15 cellular contexts compared by ENCODE assay signal in genomic region chr22:49373801-49374226, GRCh38.
DNase-seq lines count a peak whose midpoint lies in the region; ATAC-seq and TF ChIP-seq lines count a peak whose summit lies in the region.
"Had no signal": no experiment of that assay in that cellular context is flagged by ENCODE, and none has a peak within 500 bp of the region (broad histone marks: within the 10 kb centered on the region; RNA-seq: fewer than 3 reads in every experiment).

No MANE protein-coding gene starts in this region.

- H3K27ac Mint-ChIP-seq in osteocyte (ENCODE audit: unreplicated experiment): no peak overlapping the region
- H3K27ac Mint-ChIP-seq: CD14-positive monocyte had no signal

- H3K4me3 Mint-ChIP-seq in osteocyte (ENCODE audit: unreplicated experiment): no peak overlapping the region

- H3K36me3 ChIP-seq in BLaER1: no peaks in the 10 kb centered on the region
- H3K36me3 ChIP-seq in Peyer's patch: no peaks in the 10 kb centered on the region

- peaks cover 21% of the 10 kb centered on the region for H3K4me1 Mint-ChIP-seq in osteocyte (ENCODE audit: unreplicated experiment)

- no peak for TF ChIP-seq POLR2A in Peyer's patch (IDR thresholded peaks at IDR 0.05)

- TF ChIP-seq CTCF in Peyer's patch (IDR thresholded peaks at IDR 0.05) (no peak), osteocyte (IDR thresholded peaks at IDR 0.05) (no peak)

- no peak overlapping the region for H3K9ac ChIP-seq in BLaER1

- H3K9me3 ChIP-seq in BLaER1 (peaks cover 18% of the 10 kb centered on the region), Peyer's patch (no peaks in the 10 kb centered on the region)

- H3K27ac ChIP-seq in BLaER1 (peak overlapping the region; percentile 62), Peyer's patch (no peak overlapping the region)
- H3K27ac ChIP-seq: PC-9 had no signal

- H3K27me3 ChIP-seq in BLaER1 (no peaks in the 10 kb centered on the region), Peyer's patch (no peaks in the 10 kb centered on the region)

- ATAC-seq in HG02981 (IDR thresholded peaks at IDR 0.05; ENCODE audit: unreplicated experiment): no peak

- H3K4me3 ChIP-seq in BLaER1: no peak overlapping the region
- H3K4me3 ChIP-seq in Peyer's patch: no peak overlapping the region
- H3K4me3 ChIP-seq: PC-9 had no signal

- DNase-seq in Peyer's patch (peak in 2 of 3 donors; percentile 6 to 38), islet precursor cell (peak; percentile 38), osteocyte (ENCODE audit: extremely low spot score, unreplicated experiment) (peak; percentile 70), NK-92 (lab: John Stamatoyannopoulos, UW; ENCODE audit: unreplicated experiment) (no peak)
- no peak for DNase-seq in stimulated activated CD4-positive, alpha-beta T cell treated with anti-CD3 and anti-CD28 coated beads, Interleukin-4, amount 100 ng/mL, for 24 hours
- DNase-seq in central memory CD4-positive, alpha-beta T cell: no peak
- DNase-seq: DMS153, KG1, NCI-H1436, NCI-H2029 treated with DMSO at 0.1 percent for 48 hours, NCI-H774, PC-9 had no signal

- H3K27me3 Mint-ChIP-seq in osteocyte (ENCODE audit: unreplicated experiment): no peaks in the 10 kb centered on the region

- no peaks in the 10 kb centered on the region for H4K20me1 ChIP-seq in BLaER1

- no peaks in the 10 kb centered on the region for H3K9me3 Mint-ChIP-seq in osteocyte (ENCODE audit: unreplicated experiment)

- no peaks in the 10 kb centered on the region for H3K36me3 Mint-ChIP-seq in osteocyte (ENCODE audit: unreplicated experiment)
- H3K36me3 Mint-ChIP-seq: CD14-positive monocyte had no signal

- H3K4me1 ChIP-seq in BLaER1 (peaks cover 54% of the 10 kb centered on the region), Peyer's patch (no peaks in the 10 kb centered on the region)

- H3K4me2 ChIP-seq in BLaER1: 0 out of 2 replicates have a peak overlapping the region, but pooled peaks have one; percentile 73
- H3K4me2 ChIP-seq: PC-9 had no signal

Comparison
In these comparisons a context has a peak if more than half of its experiments do, and no peak if none do; other contexts are left out.
1. DNase-seq: peak in Peyer's patch (2 of 3), islet precursor cell (single experiment) and osteocyte (single experiment); none in stimulated activated CD4-positive, alpha-beta T cell treated with anti-CD3 and anti-CD28 coated beads, Interleukin-4, amount 100 ng/mL, for 24 hours (single experiment), NK-92 (single experiment) and central memory CD4-positive, alpha-beta T cell (single experiment).